Comparison of ENCODE assay signal across 19 cellular contexts in genomic region chr19:49518033-49518432, GRCh38.
DNase-seq lines count a peak whose midpoint lies in the region; ATAC-seq and TF ChIP-seq lines count a peak whose summit lies in the region.
"Had no signal": no experiment of that assay in that cellular context is flagged by ENCODE, and none has a peak within 500 bp of the region (broad histone marks: within the 10 kb centered on the region; RNA-seq: fewer than 3 reads in every experiment).

No MANE protein-coding gene starts in this region.

- peaks cover 0 to 48% (median 3%) of the 10 kb centered on the region in 11 experiments; a peak in 7 of 22 replicates for H4K20me1 ChIP-seq in BLaER1 treated with 17β-estradiol and CSF1 and Interleukin-3, amounts not matched to agents 10 nM and 100 nM

- H3K9me3 ChIP-seq in BLaER1 treated with 17β-estradiol and CSF1 and Interleukin-3, amounts not matched to agents 10 nM and 100 nM (replicated peaks in 1 of 11), result no peaks in the 10 kb centered on the region
- no peaks in the 10 kb centered on the region for H3K9me3 ChIP-seq in neutrophil

- no peaks in the 10 kb centered on the region for H3K9me3 Mint-ChIP-seq in dendritic cell treated with granulocyte-macrophage colony-stimulating factor and Interleukin-4, amounts not matched to agents 40 ng/mL and 50 ng/mL, for 4 days
- H3K9me3 Mint-ChIP-seq: CD4-positive, alpha-beta memory T cell; HFFc6 had no signal

- H3K4me3 Mint-ChIP-seq in dendritic cell treated with granulocyte-macrophage colony-stimulating factor and Interleukin-4, amounts not matched to agents 40 ng/mL and 50 ng/mL, for 4 days, result no peak overlapping the region
- H3K4me3 Mint-ChIP-seq: B cell, HFFc6 had no signal

- H3K36me3 Mint-ChIP-seq in dendritic cell treated with granulocyte-macrophage colony-stimulating factor and Interleukin-4, amounts not matched to agents 40 ng/mL and 50 ng/mL, for 4 days (ENCODE audit: low read depth), result peaks cover 99% of the 10 kb centered on the region

- H3K27me3 ChIP-seq in BLaER1 treated with 17β-estradiol and CSF1 and Interleukin-3, amounts not matched to agents 10 nM and 100 nM, result no peaks in the 10 kb centered on the region
- H3K27me3 ChIP-seq in neutrophil, result no peaks in the 10 kb centered on the region

- H3K36me3 ChIP-seq in BLaER1 treated with 17β-estradiol and CSF1 and Interleukin-3, amounts not matched to agents 10 nM and 100 nM, result peaks cover 0 to 74% (median 26%) of the 10 kb centered on the region in 11 experiments; a peak in 15 of 22 replicates
- H3K36me3 ChIP-seq in neutrophil, result peaks cover 81% of the 10 kb centered on the region

- intact Hi-C loops in dendritic cell treated with granulocyte-macrophage colony-stimulating factor and Interleukin-4, amounts not matched to agents 40 ng/mL and 50 ng/mL, for 4 days (cut with micrococcal nuclease), result no loop called here

- 0 out of 20 replicates have a peak overlapping the region, but pooled peaks of 1 of the 10 experiments have one; percentile 33 for H3K4me3 ChIP-seq in BLaER1 treated with 17β-estradiol and CSF1 and Interleukin-3, amounts not matched to agents 10 nM and 100 nM
- no peak overlapping the region for H3K4me3 ChIP-seq in neutrophil (ENCODE audit: low read depth in 1 of 2, low read length in 1 of 2)
- H3K4me3 ChIP-seq: K562 had no signal

- H3K4me2 ChIP-seq in BLaER1 treated with 17β-estradiol and CSF1 and Interleukin-3, amounts not matched to agents 10 nM and 100 nM, result peak overlapping the region; percentile 87 to 99 (median 95); a peak in 21 of 22 replicates

- ATAC-seq in HG03139 (IDR thresholded peaks at IDR 0.05; ENCODE audit: unreplicated experiment), result no peak
- ATAC-seq: HCT116, K562 had no signal

- no peaks in the 10 kb centered on the region for H3K27me3 Mint-ChIP-seq in dendritic cell treated with granulocyte-macrophage colony-stimulating factor and Interleukin-4, amounts not matched to agents 40 ng/mL and 50 ng/mL, for 4 days
- H3K27me3 Mint-ChIP-seq: B cell; CD4-positive, alpha-beta memory T cell had no signal

- H3K9ac ChIP-seq in BLaER1 treated with 17β-estradiol and CSF1 and Interleukin-3, amounts not matched to agents 10 nM and 100 nM, result peak overlapping the region in 6 of 11 experiments; percentile 57 to 91 (median 69); a peak in 7 of 22 replicates

- peaks cover 63% of the 10 kb centered on the region for H3K4me1 Mint-ChIP-seq in dendritic cell treated with granulocyte-macrophage colony-stimulating factor and Interleukin-4, amounts not matched to agents 40 ng/mL and 50 ng/mL, for 4 days (ENCODE audit: low read depth)

- peak overlapping the region; percentile 79 for H3K27ac Mint-ChIP-seq in dendritic cell treated with granulocyte-macrophage colony-stimulating factor and Interleukin-4, amounts not matched to agents 40 ng/mL and 50 ng/mL, for 4 days
- H3K27ac Mint-ChIP-seq: HFFc6 had no signal

- H3K27ac ChIP-seq in BLaER1 treated with 17β-estradiol and CSF1 and Interleukin-3, amounts not matched to agents 10 nM and 100 nM, result peak overlapping the region in 9 of 11 experiments; percentile 80 to 98 (median 93); a peak in 13 of 22 replicates
- H3K27ac ChIP-seq in neutrophil, result peak overlapping the region; percentile 83
- H3K27ac ChIP-seq: C4-2B, HL-60 had no signal

- TF ChIP-seq CTCF in neutrophil (IDR thresholded peaks at IDR 0.05), result no peak

- no peak for DNase-seq in central memory CD4-positive, alpha-beta T cell
- DNase-seq in activated T-cell treated with anti-CD3 and anti-CD28 coated beads, Interleukin-2, amount 50 U/mL, for 1 hour, result no peak
- DNase-seq: Calu3; CD4-positive, alpha-beta memory T cell; DMS79 treated with DMSO at 0.1 percent for 48 hours; GF-D8; GOT3; H7; HFFc6; IMR-90 had no signal

- H3K4me1 ChIP-seq in BLaER1 treated with 17β-estradiol and CSF1 and Interleukin-3, amounts not matched to agents 10 nM and 100 nM, result peaks cover 55 to 94% (median 58%) of the 10 kb centered on the region in 10 experiments
- H3K4me1 ChIP-seq in neutrophil (ENCODE audit: control insufficient read depth in 1 of 2, insufficient read depth in 1 of 2, low read depth in 1 of 2, low read length in 1 of 2), result peaks cover 42 to 45% of the 10 kb centered on the region in 2 experiments
